Comparison of ENCODE assay signal across 8 cellular contexts in genomic region chr7:55415173-55415778, GRCh38. TPM values are rescaled to one million over a fixed set of nuclear protein-coding genes. Genes with fewer than 3 reads are reported as not detected.
DNase-seq lines count a peak whose midpoint lies in the region; ATAC-seq and TF ChIP-seq lines count a peak whose summit lies in the region.

No MANE protein-coding gene starts in this region.

- H3K4me3 ChIP-seq in SU-DHL-6 (ENCODE audit: insufficient read depth, low read length, poor library complexity, severe bottlenecking) (no peak overlapping the region), cardiac muscle cell (no peak overlapping the region)

- H3K9me2 ChIP-seq in SU-DHL-6 (replicated peaks; ENCODE audit: insufficient read depth, low read length) = no peaks in the 10 kb centered on the region

- H3K36me3 ChIP-seq in SU-DHL-6 (ENCODE audit: low read length) = no peaks in the 10 kb centered on the region
- H3K36me3 ChIP-seq in cardiac muscle cell = peaks cover 13% of the 10 kb centered on the region

- H3K27me3 ChIP-seq in SU-DHL-6 (ENCODE audit: low read length) = no peaks in the 10 kb centered on the region
- no peaks in the 10 kb centered on the region for H3K27me3 ChIP-seq in cardiac muscle cell

- H3K4me3 Mint-ChIP-seq in activated naive CD8-positive, alpha-beta T cell treated with anti-CD3 and anti-CD28 coated beads for 36 hours = no peak overlapping the region

- H3K27ac ChIP-seq in SU-DHL-6 (ENCODE audit: low read depth, low read length) = no peak overlapping the region
- no peak overlapping the region for H3K27ac ChIP-seq in cardiac muscle cell

- no peaks in the 10 kb centered on the region for H4K20me1 ChIP-seq in SU-DHL-6 (ENCODE audit: low read depth, low read length)

- H3K9me3 ChIP-seq in SU-DHL-6 (ENCODE audit: insufficient read depth, low read length) = no peaks in the 10 kb centered on the region
- no peaks in the 10 kb centered on the region for H3K9me3 ChIP-seq in cardiac muscle cell (ENCODE audit: low read depth)

- H3K4me1 Mint-ChIP-seq in activated naive CD8-positive, alpha-beta T cell treated with anti-CD3 and anti-CD28 coated beads for 36 hours = peaks cover 2% of the 10 kb centered on the region

- no peak overlapping the region for H3K27ac Mint-ChIP-seq in activated naive CD8-positive, alpha-beta T cell treated with anti-CD3 and anti-CD28 coated beads for 36 hours

- H3K4me1 ChIP-seq in cardiac muscle cell (ENCODE audit: low read depth) = no peaks in the 10 kb centered on the region

- no peaks in the 10 kb centered on the region for H3K36me3 Mint-ChIP-seq in activated naive CD8-positive, alpha-beta T cell treated with anti-CD3 and anti-CD28 coated beads for 36 hours

- DNase-seq in NCI-H1436 (lab: John Stamatoyannopoulos, UW) (peak; percentile 74), NCI-H1436 treated with DMSO at 0.1 percent for 48 hours (lab: John Stamatoyannopoulos, UW) (no peak), NCI-H1105 (lab: John Stamatoyannopoulos, UW) (peak; percentile 70), cardiac muscle cell (ENCODE audit: low read depth in 1 of 2, low spot score in 1 of 2) (peak; percentile 81 to 86), retina (peak; percentile 75)
- peak; percentile 72 for DNase-seq in activated naive CD8-positive, alpha-beta T cell treated with anti-CD3 and anti-CD28 coated beads for 36 hours

- H3K9me3 Mint-ChIP-seq in activated naive CD8-positive, alpha-beta T cell treated with anti-CD3 and anti-CD28 coated beads for 36 hours = no peaks in the 10 kb centered on the region

- H3F3A ChIP-seq in SU-DHL-6 (ENCODE audit: insufficient read depth) = no peaks in the 10 kb centered on the region

- no peak overlapping the region for H2AFZ ChIP-seq in SU-DHL-6 (ENCODE audit: low read depth, low read length, severe bottlenecking)

- ATAC-seq in HG02642 (IDR thresholded peaks at IDR 0.05; ENCODE audit: poor library complexity, unreplicated experiment) = peak; percentile 90

- H3K9ac ChIP-seq in SU-DHL-6 (ENCODE audit: low read length) = no peak overlapping the region

- no peaks in the 10 kb centered on the region for H3K27me3 Mint-ChIP-seq in activated naive CD8-positive, alpha-beta T cell treated with anti-CD3 and anti-CD28 coated beads for 36 hours

- H3K79me2 ChIP-seq in SU-DHL-6 (ENCODE audit: insufficient read depth, low read length) = no peaks in the 10 kb centered on the region

- TF ChIP-seq CTCF in SU-DHL-6 (IDR thresholded peaks at IDR 0.05; ENCODE audit: insufficient read depth, low read length, poor library complexity, severe bottlenecking) (peak; percentile 80), cardiac muscle cell (IDR thresholded peaks at IDR 0.05; ENCODE audit: low read depth, low read length) (peak; percentile 70)

- no peak overlapping the region for H3K4me2 ChIP-seq in SU-DHL-6 (ENCODE audit: low read depth, low read length, poor library complexity, severe bottlenecking)

RNA-seq across cellular contexts. Expression of gene LANCL2, which starts 50.1 kb away (rescaled TPM):
- 10 to 100 TPM; 18.3 to 19.1 TPM for total RNA-seq in activated naive CD8-positive, alpha-beta T cell treated with anti-CD3 and anti-CD28 coated beads for 36 hours
- total RNA-seq in cardiac muscle cell = 13.8 and 21.7 TPM in 2 replicates
- polyA plus RNA-seq in cardiac muscle cell = 12.1 and 18.8 TPM in 2 replicates
